ENCODE assay signal across 12 cellular contexts in the genomic region with DNA sequence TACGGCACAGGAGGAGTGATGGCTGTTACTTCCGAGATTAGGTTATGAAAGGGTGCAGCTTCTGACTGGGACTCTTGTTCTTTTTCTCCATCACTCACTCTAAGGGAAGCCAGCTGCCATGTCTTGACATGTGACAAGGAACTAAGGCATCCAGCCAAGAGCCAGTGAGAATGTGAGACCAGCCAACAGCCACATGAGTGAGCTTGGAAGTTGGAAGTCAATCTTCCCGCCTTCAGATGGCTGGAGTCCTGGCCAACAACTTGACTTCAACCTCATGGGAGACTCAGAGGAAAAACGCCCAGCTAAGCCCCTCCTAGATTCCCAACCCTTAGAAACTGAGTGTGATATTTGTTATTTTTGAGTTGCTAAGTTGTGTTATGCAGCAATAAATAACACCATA.
DNase-seq lines count a peak whose midpoint lies in the region; ATAC-seq and TF ChIP-seq lines count a peak whose summit lies in the region.
"Had no signal": no experiment of that assay in that cellular context is flagged by ENCODE, and none has a peak within 500 bp of the region (broad histone marks: within the 10 kb centered on the region; RNA-seq: fewer than 3 reads in every experiment).

No MANE protein-coding gene starts in this region.

- DNase-seq in activated CD4-positive, alpha-beta memory T cell treated with anti-CD3 and anti-CD28 coated beads for 36 hours: no peak
- DNase-seq in fibroblast of pulmonary artery (ENCODE audit: low read depth) (peak; percentile 59), osteocyte (ENCODE audit: extremely low spot score, unreplicated experiment) (no peak), NCI-H2227 (lab: John Stamatoyannopoulos, UW; ENCODE audit: unreplicated experiment) (no peak), prostate gland (ENCODE audit: low spot score) (no peak)
- DNase-seq: activated CD8-positive, alpha-beta memory T cell treated with anti-CD3 and anti-CD28 coated beads for 24 hours; amniotic stem cell; HFFc6; naive thymus-derived CD8-positive, alpha-beta T cell; NCI-H510A treated with DMSO at 0.1 percent for 48 hours had no signal

- H3K27ac ChIP-seq in HUES6 (ENCODE audit: low read depth, low read length) (peak overlapping the region; percentile 11; the same call in 1 of the 2 replicates), prostate gland (no peak overlapping the region)

- no peak for ATAC-seq in HG02840 (IDR thresholded peaks at IDR 0.05; ENCODE audit: low FRiP score, unreplicated experiment)
- ATAC-seq: naive thymus-derived CD8-positive, alpha-beta T cell had no signal

- H3K9me3 Mint-ChIP-seq in activated CD4-positive, alpha-beta memory T cell treated with anti-CD3 and anti-CD28 coated beads for 36 hours: peaks cover 7% of the 10 kb centered on the region
- H3K9me3 Mint-ChIP-seq in osteocyte (ENCODE audit: unreplicated experiment): peaks cover 5% of the 10 kb centered on the region
- H3K9me3 Mint-ChIP-seq: HFFc6 had no signal

- H3K27me3 Mint-ChIP-seq in activated CD4-positive, alpha-beta memory T cell treated with anti-CD3 and anti-CD28 coated beads for 36 hours: peaks cover 3% of the 10 kb centered on the region
- H3K27me3 Mint-ChIP-seq in osteocyte (ENCODE audit: unreplicated experiment): no peaks in the 10 kb centered on the region

- H3K36me3 ChIP-seq in HUES6 (ENCODE audit: control insufficient read depth, insufficient read depth, low read length): no peaks in the 10 kb centered on the region
- no peaks in the 10 kb centered on the region for H3K36me3 ChIP-seq in prostate gland

- H3K4me1 ChIP-seq in HUES6 (ENCODE audit: control insufficient read depth, insufficient read depth, low read length) (peaks cover 18% of the 10 kb centered on the region), prostate gland (replicated peaks) (no peaks in the 10 kb centered on the region)

- no peak overlapping the region for H3K4me3 ChIP-seq in HUES6 (ENCODE audit: low read depth, low read length)
- H3K4me3 ChIP-seq in fibroblast of pulmonary artery (replicated peaks; ENCODE audit: low read depth, low read length): no peak overlapping the region
- no peak overlapping the region for H3K4me3 ChIP-seq in prostate gland

- H3K9me3 ChIP-seq in HUES6 (ENCODE audit: control insufficient read depth, insufficient read depth, low read depth, low read length) (no peaks in the 10 kb centered on the region; the same call in 1 of the 2 replicates), prostate gland (no peaks in the 10 kb centered on the region)

- H3K27me3 ChIP-seq in HUES6 (ENCODE audit: control insufficient read depth, insufficient read depth, low read length) (no peaks in the 10 kb centered on the region), prostate gland (replicated peaks; ENCODE audit: insufficient read depth) (no peaks in the 10 kb centered on the region)

- CTCF ChIA-PET in activated CD4-positive, alpha-beta memory T cell treated with anti-CD3 and anti-CD28 coated beads for 36 hours (lab: Charles Lee): interaction anchor here (0.9 to 1.4 kb wide), 3 partner anchors 26 to 201 kb away, joined by 3 to 4 read pairs (median 4); a partner anchor contains a TSS

- 47% methylated on average over 4 of the region's 4 CpGs for WGBS in prostate gland

- H3K9ac ChIP-seq in HUES6 (ENCODE audit: low read length): no peak overlapping the region

- peak overlapping the region; percentile 75 for H3K27ac Mint-ChIP-seq in activated CD4-positive, alpha-beta memory T cell treated with anti-CD3 and anti-CD28 coated beads for 36 hours
- H3K27ac Mint-ChIP-seq in osteocyte (ENCODE audit: unreplicated experiment): peak overlapping the region; percentile 82
- H3K27ac Mint-ChIP-seq: naive thymus-derived CD8-positive, alpha-beta T cell had no signal

- peaks cover 34% of the 10 kb centered on the region for H3K4me1 Mint-ChIP-seq in activated CD4-positive, alpha-beta memory T cell treated with anti-CD3 and anti-CD28 coated beads for 36 hours (ENCODE audit: low read depth)
- peaks cover 46% of the 10 kb centered on the region for H3K4me1 Mint-ChIP-seq in osteocyte (ENCODE audit: unreplicated experiment)

- H3K4me3 Mint-ChIP-seq in activated CD4-positive, alpha-beta memory T cell treated with anti-CD3 and anti-CD28 coated beads for 36 hours: no peak overlapping the region
- no peak overlapping the region for H3K4me3 Mint-ChIP-seq in osteocyte (ENCODE audit: unreplicated experiment)
- H3K4me3 Mint-ChIP-seq: naive thymus-derived CD8-positive, alpha-beta T cell had no signal

- intact Hi-C loops in activated CD4-positive, alpha-beta memory T cell treated with anti-CD3 and anti-CD28 coated beads for 36 hours (cut with micrococcal nuclease): loop anchor here (1.0 to 5.0 kb wide), 6 partner anchors 76 to 1711 kb away; a partner anchor contains a TSS
- intact Hi-C loops in prostate gland (cut with DNase I): no loop called here

- TF ChIP-seq CTCF in fibroblast of pulmonary artery (IDR thresholded peaks at IDR 0.05; ENCODE audit: low read length, missing control alignments): no peak
- no peak for TF ChIP-seq CTCF in osteocyte (IDR thresholded peaks at IDR 0.05)
- no peak for TF ChIP-seq CTCF in prostate gland (IDR thresholded peaks at IDR 0.05)

- TF ChIP-seq POLR2A in prostate gland (IDR thresholded peaks at IDR 0.05): no peak

- POLR2A ChIA-PET in activated CD4-positive, alpha-beta memory T cell treated with anti-CD3 and anti-CD28 coated beads for 36 hours (lab: Charles Lee): interaction anchor here (0.7 to 1.3 kb wide), 2 partner anchors 72 to 199 kb away, joined by 3 to 5 read pairs; no protein-coding TSS in a partner anchor

- H3K36me3 Mint-ChIP-seq in activated CD4-positive, alpha-beta memory T cell treated with anti-CD3 and anti-CD28 coated beads for 36 hours: peaks cover 10% of the 10 kb centered on the region
- no peaks in the 10 kb centered on the region for H3K36me3 Mint-ChIP-seq in osteocyte (ENCODE audit: unreplicated experiment)
